ENCODE assay signal across 8 cellular contexts in the genomic region with DNA sequence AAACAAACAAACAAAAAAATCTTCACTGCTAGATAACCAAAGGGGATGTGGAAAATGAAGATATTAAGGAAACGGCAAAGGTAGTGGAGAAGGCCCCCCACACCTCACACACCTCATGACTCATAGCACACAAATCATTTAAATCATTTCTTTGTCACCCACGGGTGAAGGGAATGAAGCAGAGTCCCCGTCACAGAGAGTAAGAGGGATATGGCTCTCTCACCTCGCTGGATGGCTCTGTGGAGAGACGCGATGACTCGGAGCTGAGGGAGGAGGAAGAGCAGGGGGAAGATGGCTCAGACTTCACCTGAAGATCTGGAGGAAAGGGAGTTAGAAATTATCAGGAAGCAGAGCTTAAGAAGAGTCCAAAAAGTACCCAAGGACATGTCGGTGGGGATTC. TPM values are rescaled to one million over a fixed set of nuclear protein-coding genes. Genes with fewer than 3 reads are reported as not detected.
DNase-seq lines count a peak whose midpoint lies in the region; ATAC-seq and TF ChIP-seq lines count a peak whose summit lies in the region.

No MANE protein-coding gene starts in this region.

- WGBS in right cardiac atrium = 63% methylated on average over 8 of the region's 8 CpGs
- 58% methylated on average over 8 of the region's 8 CpGs for WGBS in mammary epithelial cell (ENCODE audit: low coverage, missing lambda C conversion rate)

- H3K27ac ChIP-seq in right cardiac atrium (ENCODE audit: low read length) (no peak overlapping the region), mammary epithelial cell (ENCODE audit: insufficient read depth, low read depth, low read length) (no peak overlapping the region)

- intact Hi-C loops in right cardiac atrium (cut with DNase I) (loop anchor here in 2 of 4 donors (5.0 to 10.0 kb wide), 2 partner anchors 48 to 70 kb away; a partner anchor contains a TSS), left cardiac atrium (cut with DNase I) (loop anchor here in 1 of 2 donors (5.0 kb wide), 1 partner anchor 1070 kb away; no protein-coding TSS in a partner anchor), mammary epithelial cell (cut with micrococcal nuclease) (loop anchor here (1.0 to 10.0 kb wide), 2 partner anchors 9 to 578 kb away; no protein-coding TSS in a partner anchor)

- no peaks in the 10 kb centered on the region for H3K36me3 ChIP-seq in mammary epithelial cell (ENCODE audit: insufficient read depth, low read length)
- H3K36me3 ChIP-seq in mucosa of stomach (ENCODE audit: control insufficient read depth, insufficient read depth, low read length) = peaks cover 7% of the 10 kb centered on the region

- H3K4me3 ChIP-seq in right cardiac atrium (ENCODE audit: low read length) = peak overlapping the region; percentile 98
- peak overlapping the region; percentile 80 to 99 (median 82) for H3K4me3 ChIP-seq in mammary epithelial cell (replicated peaks in 1 of 3; ENCODE audit: insufficient read depth in 1 of 3, low read depth in 2 of 3, low read length in 3 of 3)
- peak overlapping the region; percentile 60 for H3K4me3 ChIP-seq in mucosa of stomach (ENCODE audit: low read length)

- no peak for DNase-seq in right cardiac atrium
- DNase-seq in left cardiac atrium = no peak
- no peak for DNase-seq in mammary epithelial cell
- no peak for DNase-seq in activated CD4-positive, CD25-positive, alpha-beta regulatory T cell treated with anti-CD3 and anti-CD28 coated beads, Interleukin-2, amount 50 U/mL, for 72 hours

- no TSS peak for BruUV-seq in mammary epithelial cell (replicated peaks; lab: Mats Ljungman, UMichigan)

- TF ChIP-seq CTCF in mammary epithelial cell (conservative IDR thresholded peaks at IDR 0.05 in 1 of 2, IDR thresholded peaks at IDR 0.05 in 1 of 2; ENCODE audit: extremely low read depth in 1 of 2, insufficient read depth in 1 of 2, low read depth in 1 of 2, low read length in 2 of 2) = no peak

- no peak for ATAC-seq in right cardiac atrium
- no peak for ATAC-seq in left cardiac atrium
- ATAC-seq in HG02870 (IDR thresholded peaks at IDR 0.05; ENCODE audit: unreplicated experiment) = no peak
- no peak for ATAC-seq in HG03139 (IDR thresholded peaks at IDR 0.05; ENCODE audit: unreplicated experiment)
- ATAC-seq in GM21528 (IDR thresholded peaks at IDR 0.05; ENCODE audit: low FRiP score, unreplicated experiment) = no peak

- H3K4me1 ChIP-seq in right cardiac atrium (ENCODE audit: control insufficient read depth, insufficient read depth, low read length) = peaks cover 21% of the 10 kb centered on the region
- peaks cover 18% of the 10 kb centered on the region for H3K4me1 ChIP-seq in mammary epithelial cell (ENCODE audit: insufficient read depth, low read length)
- H3K4me1 ChIP-seq in mucosa of stomach (ENCODE audit: control insufficient read depth, insufficient read depth, low read length) = peaks cover 22% of the 10 kb centered on the region

- H3K9ac ChIP-seq in mammary epithelial cell (ENCODE audit: insufficient read depth, low read length) = peak overlapping the region; percentile 76
- peak overlapping the region; percentile 87 for H3K9ac ChIP-seq in mucosa of stomach (ENCODE audit: low read length)

- dilution Hi-C loops in mammary epithelial cell (cut with HindIII; ENCODE audit: low sequenced_read_pairs) = loop anchor here (5.0 kb wide), 2 partner anchors 35 to 50 kb away; a partner anchor contains a TSS

- no peak overlapping the region for H2AFZ ChIP-seq in mammary epithelial cell (ENCODE audit: low read depth, low read length)

- CTCF ChIA-PET in mammary epithelial cell (lab: Charles Lee; ENCODE audit: low non-redundant PET) = no interaction called here

- H4K20me1 ChIP-seq in mammary epithelial cell (ENCODE audit: insufficient read depth, low read length) = no peaks in the 10 kb centered on the region

- H3K27me3 ChIP-seq in right cardiac atrium (ENCODE audit: control insufficient read depth, insufficient read depth) = no peaks in the 10 kb centered on the region
- H3K27me3 ChIP-seq in mammary epithelial cell (ENCODE audit: insufficient read depth, low read length) = no peaks in the 10 kb centered on the region
- H3K27me3 ChIP-seq in mucosa of stomach (ENCODE audit: control insufficient read depth, insufficient read depth, low read length) = no peaks in the 10 kb centered on the region

- H3K4me2 ChIP-seq in mammary epithelial cell (ENCODE audit: insufficient read depth, low read depth, low read length) = peak overlapping the region; percentile 79

- in situ Hi-C loops in mammary epithelial cell (cut with MboI; ENCODE audit: low sequenced_read_pairs in 2 of 2) = no loop called here

- H3K79me2 ChIP-seq in mammary epithelial cell (ENCODE audit: insufficient read depth, low read length) = peaks cover 34% of the 10 kb centered on the region

- no peaks in the 10 kb centered on the region for H3K9me3 ChIP-seq in right cardiac atrium (ENCODE audit: control insufficient read depth, low read length)
- no peaks in the 10 kb centered on the region for H3K9me3 ChIP-seq in mammary epithelial cell (replicated peaks; ENCODE audit: insufficient read depth, low read length)
- H3K9me3 ChIP-seq in mucosa of stomach (ENCODE audit: control insufficient read depth, low read length) = no peaks in the 10 kb centered on the region

RNA-seq across cellular contexts. Expression of a gene that starts 1.2 kb away (rescaled TPM):
- total RNA-seq in right cardiac atrium = 10 to 100 TPM; 35.2 to 44.9 (median 38.5) TPM
- polyA plus RNA-seq in right cardiac atrium = 29.2 TPM
- 10 to 100 TPM; 35.4 to 36.2 TPM for total RNA-seq in left cardiac atrium
- 10 to 100 TPM; 20.3 to 69.0 TPM for total RNA-seq in mammary epithelial cell
- polyA plus RNA-seq in mammary epithelial cell = 41.5 TPM
- polyA minus RNA-seq in mammary epithelial cell = 97.4 TPM

RNA-seq across cellular contexts. Expression of a gene that starts 3.2 kb away (rescaled TPM):
- total RNA-seq in right cardiac atrium (1 to 10 TPM; 2.9 to 3.6 (median 3.1) TPM), left cardiac atrium (1 to 10 TPM; 2.6 TPM), mammary epithelial cell (1 to 10 TPM; 4.7 to 5.7 TPM)
- polyA plus RNA-seq in right cardiac atrium (3.5 TPM), mammary epithelial cell (5.6 TPM)
- polyA minus RNA-seq in mammary epithelial cell = 1.2 TPM

RNA-seq across cellular contexts. Expression of a gene that starts 17.7 kb away (rescaled TPM):
- total RNA-seq in right cardiac atrium (100 to 1,000 TPM in 3 of 4 donors, 10 to 100 TPM in 1; 77.9 to 182 (median 115) TPM), left cardiac atrium (100 to 1,000 TPM; 143 to 158 TPM), mammary epithelial cell (under 1 TPM; 0.17 to 0.82 TPM)
- polyA plus RNA-seq in right cardiac atrium (99.0 TPM), mammary epithelial cell (0.16 TPM)
- not detected for polyA minus RNA-seq in mammary epithelial cell

RNA-seq across cellular contexts. Expression of a gene that starts 24.9 kb away (rescaled TPM):
- total RNA-seq in right cardiac atrium = 1 to 10 TPM; 1.5 to 3.3 (median 1.8) TPM
- polyA plus RNA-seq in right cardiac atrium = 2.6 TPM
- total RNA-seq in left cardiac atrium = under 1 TPM; 0.77 to 0.97 TPM
- 1 to 10 TPM in 1 of 2 donors, under 1 TPM in 1; 0.17 to 1.4 TPM for total RNA-seq in mammary epithelial cell
- 0.16 TPM for polyA plus RNA-seq in mammary epithelial cell
- not detected for polyA minus RNA-seq in mammary epithelial cell

RNA-seq across cellular contexts. Expression of a gene that starts 27.1 kb away (rescaled TPM):
- total RNA-seq in right cardiac atrium = 10 to 100 TPM; 26.1 to 30.5 (median 30.1) TPM
- polyA plus RNA-seq in right cardiac atrium = 22.4 TPM
- 10 to 100 TPM; 20.2 to 29.6 TPM for total RNA-seq in left cardiac atrium
- total RNA-seq in mammary epithelial cell = 10 to 100 TPM; 10.0 to 15.6 TPM
- 13.5 TPM for polyA plus RNA-seq in mammary epithelial cell
- polyA minus RNA-seq in mammary epithelial cell = 14.8 TPM

Comparison
In these comparisons a context has a peak if more than half of its experiments do, and no peak if none do; other contexts are left out.
1. RNA of a gene that starts 17.7 kb away (total RNA-seq): 143 to 158 TPM in left cardiac atrium and 77.9 to 182 TPM in right cardiac atrium; 0.17 to 0.82 TPM in mammary epithelial cell; every median in the first group is over 10 times any median in the second.
2. Peak in every context shown above with its lines, with median percentiles within 50 percentile points of each other: H3K4me3 ChIP-seq.